Comparison of ENCODE assay signal across 25 cellular contexts in the genomic region with DNA sequence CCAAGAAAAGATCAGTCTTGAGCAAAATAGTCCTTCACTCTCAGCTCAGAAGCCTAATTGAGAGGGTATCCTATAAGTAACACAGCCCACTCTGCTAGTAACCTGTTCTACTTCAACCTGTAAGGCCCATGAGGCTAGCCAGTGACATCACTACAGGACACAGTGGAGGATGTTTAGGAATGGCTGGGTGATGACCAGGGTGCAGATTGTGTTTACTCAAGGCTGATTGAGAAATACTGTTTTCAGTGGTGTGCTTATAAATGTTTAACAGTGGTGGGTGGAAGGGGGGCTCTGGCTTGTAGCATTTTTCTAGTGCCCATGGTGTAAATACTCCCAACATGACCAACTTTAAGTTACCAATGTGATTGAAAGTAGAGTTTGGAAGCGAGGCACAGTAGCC.
"Had no signal": no experiment of that assay in that cellular context is flagged by ENCODE, and none has a peak within 500 bp of the region (broad histone marks: within the 10 kb centered on the region; RNA-seq: fewer than 3 reads in every experiment).

No MANE protein-coding gene starts in this region.

- H3K4me3 ChIP-seq: esophagus squamous epithelium, heart left ventricle, pancreas, sigmoid colon, upper lobe of left lung had no signal

- H3K9me3 ChIP-seq: esophagus squamous epithelium, heart left ventricle, pancreas, sigmoid colon, upper lobe of left lung had no signal

- ATAC-seq: activated CD4-positive, CD25-positive, alpha-beta regulatory T cell treated with anti-CD3 and anti-CD28 coated beads, Interleukin-2, amount 50 U/mL, for 24 hours; activated CD8-positive, alpha-beta memory T cell treated with anti-CD3 and anti-CD28 coated beads, Interleukin-2, amount 10 ng/mL, durations not matched to agents 7 days and 5 days; activated CD8-positive, alpha-beta T cell treated with anti-CD3 and anti-CD28 coated beads for 36 hours; activated naive CD8-positive, alpha-beta T cell treated with anti-CD3 and anti-CD28 coated beads, Interleukin-2, amount 50 U/mL, for 24 hours; pancreas; SK-N-SH treated with all-trans-retinoic acid at 6 μM for 48 hours; stimulated activated naive B cell treated with anti-CD40 and anti-IgM and Interleukin-4, amounts not matched to agents 10 μg/mL and 1 μg/mL and 100 μg/mL, for 72 hours had no signal

- H3K9me3 Mint-ChIP-seq: activated CD4-positive, alpha-beta T cell treated with anti-CD3 and anti-CD28 coated beads, Interleukin-2, amount 10 ng/mL, durations not matched to agents 7 days and 5 days; activated CD8-positive, alpha-beta T cell treated with anti-CD3 and anti-CD28 coated beads for 36 hours; activated naive CD8-positive, alpha-beta T cell treated with anti-CD3 and anti-CD28 coated beads, Interleukin-2, amount 50 U/mL, for 24 hours; activated T-helper 1 cell treated with anti-CD3 and anti-CD28 coated beads, Interleukin-12 subunit alpha, Interleukin-12 subunit beta, Interleukin-2, Interleukin-4 antibody, amounts not matched to agents 30 ng/mL and 10 ng/mL and 1 ng/mL, durations not matched to agents 14 hours and 24 hours and 36 hours; nephron progenitor cell; T-helper 2 cell treated with Interferon-gamma antibody and Interleukin-4, amounts not matched to agents 5 μg/mL and 100 μg/mL, for 36 hours had no signal

- H3K27ac Mint-ChIP-seq: activated CD4-positive, alpha-beta T cell treated with anti-CD3 and anti-CD28 coated beads, Interleukin-2, amount 10 ng/mL, durations not matched to agents 7 days and 5 days; activated CD8-positive, alpha-beta memory T cell treated with anti-CD3 and anti-CD28 coated beads, Interleukin-2, amount 10 ng/mL, durations not matched to agents 7 days and 5 days; activated CD8-positive, alpha-beta T cell treated with anti-CD3 and anti-CD28 coated beads for 36 hours; activated naive CD8-positive, alpha-beta T cell treated with anti-CD3 and anti-CD28 coated beads, Interleukin-2, amount 50 U/mL, for 24 hours; activated T-helper 1 cell treated with anti-CD3 and anti-CD28 coated beads, Interleukin-12 subunit alpha, Interleukin-12 subunit beta, Interleukin-2, Interleukin-4 antibody, amounts not matched to agents 30 ng/mL and 10 ng/mL and 1 ng/mL, durations not matched to agents 14 hours and 24 hours and 36 hours; nephron progenitor cell; stimulated activated naive B cell treated with anti-CD40 and anti-IgM and Interleukin-4, amounts not matched to agents 10 μg/mL and 1 μg/mL and 100 μg/mL, for 72 hours; T-helper 2 cell treated with Interferon-gamma antibody and Interleukin-4, amounts not matched to agents 5 μg/mL and 100 μg/mL, for 36 hours had no signal

- H3K4me1 Mint-ChIP-seq: activated CD4-positive, alpha-beta T cell treated with anti-CD3 and anti-CD28 coated beads, Interleukin-2, amount 10 ng/mL, durations not matched to agents 7 days and 5 days; activated CD8-positive, alpha-beta memory T cell treated with anti-CD3 and anti-CD28 coated beads, Interleukin-2, amount 10 ng/mL, durations not matched to agents 7 days and 5 days; activated naive CD8-positive, alpha-beta T cell treated with anti-CD3 and anti-CD28 coated beads, Interleukin-2, amount 50 U/mL, for 24 hours had no signal

- H3K4me3 Mint-ChIP-seq: activated CD4-positive, alpha-beta T cell treated with anti-CD3 and anti-CD28 coated beads, Interleukin-2, amount 10 ng/mL, durations not matched to agents 7 days and 5 days; activated CD8-positive, alpha-beta memory T cell treated with anti-CD3 and anti-CD28 coated beads, Interleukin-2, amount 10 ng/mL, durations not matched to agents 7 days and 5 days; activated CD8-positive, alpha-beta T cell treated with anti-CD3 and anti-CD28 coated beads for 36 hours; activated naive CD8-positive, alpha-beta T cell treated with anti-CD3 and anti-CD28 coated beads, Interleukin-2, amount 50 U/mL, for 24 hours; activated T-helper 1 cell treated with anti-CD3 and anti-CD28 coated beads, Interleukin-12 subunit alpha, Interleukin-12 subunit beta, Interleukin-2, Interleukin-4 antibody, amounts not matched to agents 30 ng/mL and 10 ng/mL and 1 ng/mL, durations not matched to agents 14 hours and 24 hours and 36 hours; nephron progenitor cell; stimulated activated naive B cell treated with anti-CD40 and anti-IgM and Interleukin-4, amounts not matched to agents 10 μg/mL and 1 μg/mL and 100 μg/mL, for 72 hours; T-helper 2 cell treated with Interferon-gamma antibody and Interleukin-4, amounts not matched to agents 5 μg/mL and 100 μg/mL, for 36 hours had no signal

- H3K36me3 ChIP-seq: esophagus squamous epithelium, heart left ventricle, pancreas, sigmoid colon, upper lobe of left lung had no signal

- H3K36me3 Mint-ChIP-seq: activated CD8-positive, alpha-beta memory T cell treated with anti-CD3 and anti-CD28 coated beads, Interleukin-2, amount 10 ng/mL, durations not matched to agents 7 days and 5 days; stimulated activated naive B cell treated with anti-CD40 and anti-IgM and Interleukin-4, amounts not matched to agents 10 μg/mL and 1 μg/mL and 100 μg/mL, for 72 hours had no signal

- H3K27me3 ChIP-seq: esophagus squamous epithelium, heart left ventricle, pancreas, sigmoid colon, upper lobe of left lung had no signal

- H3K4me1 ChIP-seq: pancreas had no signal

- H3K27ac ChIP-seq: esophagus squamous epithelium, pancreas, sigmoid colon, upper lobe of left lung, VCaP had no signal

- DNase-seq: activated CD4-positive, alpha-beta T cell treated with anti-CD3 and anti-CD28 coated beads, Interleukin-2, amount 10 ng/mL, durations not matched to agents 7 days and 5 days; activated CD8-positive, alpha-beta memory T cell treated with anti-CD3 and anti-CD28 coated beads, Interleukin-2, amount 10 ng/mL, durations not matched to agents 7 days and 5 days; activated CD8-positive, alpha-beta T cell treated with anti-CD3 and anti-CD28 coated beads for 36 hours; activated gamma-delta T cell; activated naive CD4-positive, alpha-beta T cell treated with anti-CD3 and anti-CD28 coated beads, Interleukin-2, amount 50 U/mL, for 16 hours; activated naive CD8-positive, alpha-beta T cell treated with anti-CD3 and anti-CD28 coated beads, Interleukin-2, amount 50 U/mL, for 24 hours; activated T-cell treated with anti-CD3 and anti-CD28 coated beads for 4 hours; caudate nucleus; dermis blood vessel endothelial cell; effector memory CD4-positive, alpha-beta T cell; esophagus squamous epithelium; kidney; nephron progenitor cell; pancreas; sigmoid colon; stimulated activated CD4-positive, alpha-beta T cell treated with anti-CD3 and anti-CD28 coated beads, Interleukin-2, amount 100 ng/mL, for 48 hours; stimulated activated CD8-positive, alpha-beta memory T cell treated with anti-CD3 and anti-CD28 coated beads, Interleukin-4, amount 100 ng/mL, for 48 hours; stimulated activated naive B cell treated with anti-CD40 and anti-IgM and Interleukin-4, amounts not matched to agents 10 μg/mL and 1 μg/mL and 100 μg/mL, for 72 hours; upper lobe of left lung had no signal
